ENCODE assay signal across 9 cellular contexts in the genomic region with DNA sequence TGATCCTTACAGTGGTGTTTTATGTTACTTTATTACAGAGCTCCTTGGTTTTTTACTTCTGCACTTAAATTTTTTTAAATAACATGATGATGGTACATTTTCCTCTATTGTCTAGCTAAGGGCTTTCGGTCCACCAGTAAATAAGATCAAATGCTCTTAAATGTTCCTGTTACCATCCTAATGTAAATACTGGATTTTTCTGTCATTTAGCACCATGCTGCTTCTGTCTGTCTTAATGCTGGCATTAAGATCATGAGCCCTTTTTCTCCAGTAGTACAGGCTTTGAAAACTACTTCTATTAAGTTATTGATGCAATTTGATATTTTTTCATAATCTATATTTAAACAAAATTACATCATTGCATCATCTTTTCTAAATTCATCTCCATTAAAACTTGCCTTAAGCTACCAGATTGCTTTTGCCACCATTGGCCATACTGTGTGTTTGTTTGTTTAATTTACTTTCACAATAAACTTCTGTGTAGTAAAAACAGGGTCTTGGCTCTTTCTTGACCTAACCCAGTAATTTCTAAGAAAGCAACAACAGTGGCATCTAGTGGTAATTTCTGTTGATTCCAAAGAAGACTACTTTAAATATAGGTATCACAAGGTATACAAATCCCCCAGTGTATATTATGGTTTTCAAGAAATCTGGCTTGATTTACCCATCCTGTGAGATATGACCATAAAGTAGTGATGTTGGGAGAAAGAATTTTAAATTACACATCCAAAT. TPM values are rescaled to one million over a fixed set of nuclear protein-coding genes. Genes with fewer than 3 reads are reported as not detected.
DNase-seq lines count a peak whose midpoint lies in the region; TF ChIP-seq lines count a peak whose summit lies in the region.
"Had no signal": no experiment of that assay in that cellular context is flagged by ENCODE, and none has a peak within 500 bp of the region (broad histone marks: within the 10 kb centered on the region; RNA-seq: fewer than 3 reads in every experiment).

No MANE protein-coding gene starts in this region.

- H3K79me2 ChIP-seq in KMS-11 (ENCODE audit: insufficient read depth, low read depth) = no peaks in the 10 kb centered on the region

- H3K4me2 ChIP-seq in KMS-11 = no peak overlapping the region

- no peak for TF ChIP-seq POLR2A in spleen (IDR thresholded peaks at IDR 0.05)

- H3K27ac ChIP-seq in KMS-11 (no peak overlapping the region), spleen (no peak overlapping the region), coronary artery (no peak overlapping the region)

- H3K36me3 ChIP-seq in KMS-11 (ENCODE audit: insufficient read depth) (no peaks in the 10 kb centered on the region), spleen (peaks cover 0 to 47% (median 13%) of the 10 kb centered on the region in 6 donors)

- H3K9me3 Mint-ChIP-seq in nephron = no peaks in the 10 kb centered on the region

- H3K9me3 ChIP-seq in spleen = no peaks in the 10 kb centered on the region

- no peaks in the 10 kb centered on the region for H4K20me1 ChIP-seq in KMS-11 (ENCODE audit: insufficient read depth)

- H3K4me1 ChIP-seq in KMS-11 (ENCODE audit: low read depth, poor library complexity, severe bottlenecking) = no peaks in the 10 kb centered on the region
- peaks cover 0 to 21% (median 15%) of the 10 kb centered on the region in 6 donors for H3K4me1 ChIP-seq in spleen

- H3K27me3 ChIP-seq in KMS-11 (ENCODE audit: insufficient read depth, low read depth) (no peaks in the 10 kb centered on the region), spleen (replicated peaks in 1 of 7) (no peaks in the 10 kb centered on the region)

- intact Hi-C loops in spleen (cut with DNase I; ENCODE audit: low total_unique reads) = no loop called here

- DNase-seq in DMS 273 (lab: John Stamatoyannopoulos, UW; ENCODE audit: unreplicated experiment) = peak; percentile 53
- no peak for DNase-seq in DMS 273 treated with DMSO at 0.1 percent for 48 hours (lab: John Stamatoyannopoulos, UW)
- DNase-seq in T47D (ENCODE audit: low read depth in 1 of 2, low spot score in 1 of 2) = peak; percentile 39 to 60
- no peak for DNase-seq in spleen
- DNase-seq in coronary artery (ENCODE audit: low spot score) = no peak
- no peak for DNase-seq in NCI-H226
- DNase-seq: 8988T had no signal

- H3K36me3 Mint-ChIP-seq in nephron (ENCODE audit: low read depth) = peaks cover 12% of the 10 kb centered on the region

- H3K27me3 Mint-ChIP-seq in nephron (ENCODE audit: low read depth) = no peaks in the 10 kb centered on the region

- whole genome bisulfite sequencing in spleen, 5 donors = 91 to 100% (median 95%) methylated on average over 1 of the region's 1 CpG

- no peak overlapping the region for H2AFZ ChIP-seq in KMS-11 (ENCODE audit: low read depth)

- no peak overlapping the region for H3K9ac ChIP-seq in KMS-11

- no peak overlapping the region for H3K4me3 ChIP-seq in KMS-11 (IDR thresholded peaks at IDR 0.05; ENCODE audit: insufficient read depth, low read depth, low read length)
- H3K4me3 ChIP-seq in spleen = no peak overlapping the region
- no peak overlapping the region for H3K4me3 ChIP-seq in coronary artery

- H3K4me1 Mint-ChIP-seq in nephron = peaks cover 5% of the 10 kb centered on the region

- TF ChIP-seq CTCF in KMS-11 (conservative IDR thresholded peaks at IDR 0.05; ENCODE audit: low read depth, low read length) (peak; percentile 29; the same call in 1 of the 2 replicates), nephron (IDR thresholded peaks at IDR 0.05; ENCODE audit: unreplicated experiment in 3 of 3) (peak; percentile 45 to 55 (median 49)), spleen (IDR thresholded peaks at IDR 0.05 in 8 of 11, conservative IDR thresholded peaks at IDR 0.05 in 3 of 11) (peak in 2 of 11 experiments; percentile 6 to 14), coronary artery (IDR thresholded peaks at IDR 0.05) (no peak)

- in situ Hi-C loops in T47D (cut with HindIII; ENCODE audit: low pct_unique_long_range_greater_than_20kb, low sequenced_read_pairs) = no loop called here

- H3K27ac Mint-ChIP-seq in nephron = no peak overlapping the region

- H3K4me3 Mint-ChIP-seq in nephron = no peak overlapping the region

RNA-seq across cellular contexts. Expression of a gene that starts 9.0 kb away (rescaled TPM):
- 10 to 100 TPM; 15.3 to 44.0 (median 19.8) TPM for total RNA-seq in spleen
- polyA plus RNA-seq in spleen = 10 to 100 TPM in 1 of 3 donors, 1 to 10 TPM in 2; 5.5 to 10.3 (median 9.9) TPM

RNA-seq across cellular contexts. Expression of a gene that starts 50.1 kb away (rescaled TPM):
- total RNA-seq in spleen = 10 to 100 TPM in 4 of 7 donors, 1 to 10 TPM in 3; 6.1 to 15.3 (median 10.1) TPM
- polyA plus RNA-seq in spleen = 1 to 10 TPM; 2.0 to 6.6 (median 3.0) TPM

RNA-seq across cellular contexts. Expression of a gene that starts 59.0 kb away (rescaled TPM):
- total RNA-seq in spleen = 10 to 100 TPM; 29.2 to 39.3 (median 31.1) TPM
- 10 to 100 TPM; 27.5 to 42.2 (median 35.3) TPM for polyA plus RNA-seq in spleen

RNA-seq across cellular contexts. Expression of a gene that starts 59.0 kb away (rescaled TPM):
- total RNA-seq in spleen = 10 to 100 TPM in 6 of 7 donors, 1 to 10 TPM in 1; 8.4 to 29.9 (median 13.2) TPM
- 10 to 100 TPM in 1 of 3 donors, 1 to 10 TPM in 2; 6.0 to 11.2 (median 6.0) TPM for polyA plus RNA-seq in spleen

Comparison
In these comparisons a context has a peak if more than half of its experiments do, and no peak if none do; other contexts are left out.
1. DNase-seq: peak in DMS 273 (single experiment) and T47D (2 of 2); none in DMS 273 treated with DMSO at 0.1 percent for 48 hours (single experiment), spleen (single experiment), coronary artery (single experiment) and NCI-H226 (single experiment).